ENCODE assay signal across 18 cellular contexts in the genomic region with DNA sequence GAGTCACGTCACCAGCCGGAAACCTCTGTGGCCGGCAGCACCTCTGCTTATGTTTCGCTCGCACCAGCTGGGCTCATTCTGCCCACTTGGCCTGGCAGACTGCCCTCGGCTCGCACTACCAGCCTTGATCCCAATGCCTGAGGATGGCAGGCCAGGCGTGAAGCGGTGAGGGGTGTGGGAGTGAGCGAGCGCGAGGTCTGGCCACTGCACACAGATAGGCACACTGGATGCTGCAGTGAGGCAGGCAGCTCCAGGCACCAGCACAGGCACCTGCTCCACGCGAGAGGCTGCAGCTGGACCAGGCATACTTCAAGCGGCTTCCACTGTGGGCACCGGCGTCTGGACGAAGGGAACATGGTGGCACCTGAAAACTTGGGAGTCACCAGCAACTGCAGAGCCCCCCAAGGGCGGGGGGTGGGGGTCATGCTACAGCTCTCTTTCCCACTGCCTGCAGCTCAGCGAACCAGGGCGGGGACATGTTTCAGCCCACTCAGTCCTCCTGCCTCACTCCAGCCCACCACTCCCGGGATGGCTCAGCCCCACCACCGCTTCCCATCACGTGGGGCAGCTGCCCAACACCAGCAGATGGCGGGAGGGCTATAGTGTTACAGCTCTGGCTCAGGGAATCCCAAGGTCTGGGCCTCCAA. TPM values are rescaled to one million over a fixed set of nuclear protein-coding genes. Genes with fewer than 3 reads are reported as not detected.
DNase-seq lines count a peak whose midpoint lies in the region; ATAC-seq, FAIRE-seq and TF ChIP-seq lines count a peak whose summit lies in the region.
"Had no signal": no experiment of that assay in that cellular context is flagged by ENCODE, and none has a peak within 500 bp of the region (broad histone marks: within the 10 kb centered on the region; RNA-seq: fewer than 3 reads in every experiment).

No MANE protein-coding gene starts in this region.

- H4K5ac ChIP-seq in mesendoderm (ENCODE audit: low read length), result no peak overlapping the region

- peaks cover 1% of the 10 kb centered on the region for H3K79me1 ChIP-seq in mesendoderm (ENCODE audit: low read length)

- no peak overlapping the region for H3K27ac ChIP-seq in right atrium auricular region
- no peak overlapping the region for H3K27ac ChIP-seq in mesendoderm (ENCODE audit: low read depth, low read length)
- H3K27ac ChIP-seq: breast epithelium, RWPE1, stomach, upper lobe of right lung had no signal

- H3K56ac ChIP-seq in mesendoderm (ENCODE audit: low read length), result no peak overlapping the region

- no peak for TF ChIP-seq CTCF in right atrium auricular region (IDR thresholded peaks at IDR 0.05)

- H3K36me3 ChIP-seq in right atrium auricular region, result no peaks in the 10 kb centered on the region
- no peaks in the 10 kb centered on the region for H3K36me3 ChIP-seq in mesendoderm (ENCODE audit: control insufficient read depth, insufficient read depth, low read length)
- H3K36me3 ChIP-seq: breast epithelium, stomach, upper lobe of right lung had no signal

- no peak overlapping the region for H3K23ac ChIP-seq in mesendoderm (ENCODE audit: low read length)

- no peak for FAIRE-seq in frontal cortex (lab: Jason Lieb, UNC)

- H3K4me1 ChIP-seq in right atrium auricular region, result peaks cover 0 to 7% of the 10 kb centered on the region in 2 donors
- H3K4me1 ChIP-seq in mesendoderm (ENCODE audit: control insufficient read depth, low read depth, low read length), result no peaks in the 10 kb centered on the region
- H3K4me1 ChIP-seq: breast epithelium had no signal

- peak; percentile 26 for DNase-seq in left ventricle myocardium superior
- DNase-seq in right atrium auricular region (ENCODE audit: low spot score), result no peak
- peak; percentile 30 for DNase-seq in SHP77 treated with DMSO at 0.1 percent for 48 hours (lab: John Stamatoyannopoulos, UW)
- peak; percentile 10 for DNase-seq in mesendoderm
- no peak for DNase-seq in hippocampal formation (lab: John Stamatoyannopoulos, UW)
- DNase-seq in frontal cortex (ENCODE audit: low spot score in 2 of 2), result no peak
- DNase-seq: activated CD4-positive, CD25-positive, alpha-beta regulatory T cell; activated CD8-positive, alpha-beta memory T cell treated with anti-CD3 and anti-CD28 coated beads for 24 hours; NCI-H1930; NCI-H774; retina; stimulated activated CD4-positive, alpha-beta T cell treated with anti-CD3 and anti-CD28 coated beads, Interleukin-1b, Interleukin-23, amount 100 ng/mL, for 48 hours; stomach; upper lobe of right lung had no signal

- H3K18ac ChIP-seq in mesendoderm (ENCODE audit: low read length), result no peak overlapping the region

- no peaks in the 10 kb centered on the region for H3K27me3 ChIP-seq in right atrium auricular region
- no peaks in the 10 kb centered on the region for H3K27me3 ChIP-seq in mesendoderm (ENCODE audit: insufficient read depth, low read length, poor library complexity)
- H3K27me3 ChIP-seq: breast epithelium, stomach, upper lobe of right lung had no signal

- H2BK5ac ChIP-seq in mesendoderm (ENCODE audit: low read length), result no peak overlapping the region

- WGBS in mesendoderm (ENCODE audit: extremely low coverage, insufficient coverage, low lambda C conversion rate), result no CpG with 5 or more reads among the region's 25 CpGs

- H4K8ac ChIP-seq in mesendoderm (ENCODE audit: low read depth, low read length), result no peak overlapping the region

- H3K9me3 ChIP-seq in right atrium auricular region, result no peaks in the 10 kb centered on the region
- H3K9me3 ChIP-seq: breast epithelium, stomach, upper lobe of right lung had no signal

- no peak overlapping the region for H3K9ac ChIP-seq in mesendoderm (ENCODE audit: low read length)

- H3K4me3 ChIP-seq in right atrium auricular region (no peak overlapping the region), mesendoderm (ENCODE audit: low read length) (no peak overlapping the region)
- H3K4me3 ChIP-seq: breast epithelium, stomach, upper lobe of right lung had no signal

- H3K4ac ChIP-seq in mesendoderm (ENCODE audit: low read depth, low read length), result no peak overlapping the region

- H2AK5ac ChIP-seq in mesendoderm (ENCODE audit: low read length), result no peak overlapping the region

- H2BK15ac ChIP-seq in mesendoderm (replicated peaks; ENCODE audit: low read depth), result no peak overlapping the region

- no peak overlapping the region for H3K4me2 ChIP-seq in mesendoderm (ENCODE audit: low read length)

- intact Hi-C loops in left ventricle myocardium superior (cut with micrococcal nuclease), result no loop called here

- H2BK120ac ChIP-seq in mesendoderm (ENCODE audit: low read depth, low read length), result no peak overlapping the region

- ATAC-seq in left ventricle myocardium superior, result no peak
- no peak for ATAC-seq in HG03571 (IDR thresholded peaks at IDR 0.05; ENCODE audit: unreplicated experiment)
- ATAC-seq in GM21786 (IDR thresholded peaks at IDR 0.05; ENCODE audit: unreplicated experiment), result no peak
- ATAC-seq: upper lobe of right lung had no signal

- no peaks in the 10 kb centered on the region for H3K79me2 ChIP-seq in mesendoderm (ENCODE audit: control insufficient read depth, insufficient read depth, low read length)

RNA-seq across cellular contexts. Expression of a gene that starts 5.4 kb away (rescaled TPM):
- total RNA-seq in left ventricle myocardium superior, result 24.4 TPM
- 10 to 100 TPM; 25.7 to 26.9 TPM for total RNA-seq in right atrium auricular region
- 102 TPM for polyA plus RNA-seq in mesendoderm (2013, experiment 1 of 2)
- 102 TPM for polyA plus RNA-seq in mesendoderm (2013, experiment 2 of 2)
- 105 TPM for total RNA-seq in frontal cortex

Comparison
In these comparisons a context has a peak if more than half of its experiments do, and no peak if none do; other contexts are left out.
1. DNase-seq: peak in left ventricle myocardium superior (single experiment), SHP77 treated with DMSO at 0.1 percent for 48 hours (single experiment) and mesendoderm (single experiment); none in right atrium auricular region (single experiment), hippocampal formation (0 of 2) and frontal cortex (0 of 2).